31 cellular contexts compared by ENCODE assay signal in the genomic region with DNA sequence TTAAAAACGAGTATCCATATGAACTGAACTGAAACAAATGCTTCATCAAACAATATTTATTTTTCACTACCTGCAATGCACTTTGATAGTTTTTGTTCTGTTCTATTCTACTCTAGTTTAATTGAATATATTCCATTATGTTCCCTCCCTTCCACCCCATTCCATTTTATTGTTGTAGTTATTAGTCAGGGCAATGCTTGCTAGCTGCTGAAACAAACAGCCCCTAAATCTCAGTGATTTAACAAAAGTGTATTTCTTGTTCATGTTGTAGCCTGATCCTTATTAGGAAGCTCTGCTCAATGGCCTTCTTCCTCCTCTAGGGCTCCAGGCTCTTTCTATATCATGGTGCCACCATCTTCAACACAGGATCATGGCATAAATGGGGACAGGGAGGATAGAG.
DNase-seq lines count a peak whose midpoint lies in the region; ATAC-seq, FAIRE-seq and TF ChIP-seq lines count a peak whose summit lies in the region.
"Had no signal": no experiment of that assay in that cellular context is flagged by ENCODE, and none has a peak within 500 bp of the region (broad histone marks: within the 10 kb centered on the region; RNA-seq: fewer than 3 reads in every experiment).

No MANE protein-coding gene starts in this region.

- H4K20me1 ChIP-seq in HepG2 (ENCODE audit: insufficient read depth, low read length) = no peaks in the 10 kb centered on the region
- no peaks in the 10 kb centered on the region for H4K20me1 ChIP-seq in K562 (replicated peaks; ENCODE audit: control insufficient read depth, insufficient read depth, low read length)
- H4K20me1 ChIP-seq: BLaER1 had no signal

- no peaks in the 10 kb centered on the region for H3K9me3 ChIP-seq in HepG2 (ENCODE audit: low read length)
- no peaks in the 10 kb centered on the region for H3K9me3 ChIP-seq in right lobe of liver
- H3K9me3 ChIP-seq in K562 (replicated peaks; ENCODE audit: control insufficient read depth, insufficient read depth, low read depth, low read length) = no peaks in the 10 kb centered on the region
- H3K9me3 ChIP-seq: A549, BE2C, BLaER1, Caco-2 had no signal

- CTCF ChIA-PET in HepG2 (lab: Yijun Ruan, JAX; ENCODE audit: low intra/inter-chr PET ratio, low total read pairs) = no interaction called here
- CTCF ChIA-PET in K562 (lab: Yijun Ruan, JAX; ENCODE audit: low intra/inter-chr PET ratio) = no interaction called here

- in situ Hi-C loops in HepG2 (cut with HindIII; ENCODE audit: extremely low pct_ligation_motif_present, low pct_unique_long_range_greater_than_20kb) = no loop called here
- in situ Hi-C loops in K562 (cut with MboI) = no loop called here

- intact Hi-C loops in HepG2 (cut with micrococcal nuclease; ENCODE audit: unreplicated experiment) = no loop called here
- intact Hi-C loops in right lobe of liver (cut with DNase I) = no loop called here
- intact Hi-C loops in K562 (cut with micrococcal nuclease) = no loop called here

- H3K4me3 ChIP-seq in HepG2 (replicated peaks in 1 of 3; ENCODE audit: insufficient read depth in 1 of 3, low read depth in 2 of 3, low read length in 3 of 3) = no peak overlapping the region
- no peak overlapping the region for H3K4me3 ChIP-seq in right lobe of liver
- H3K4me3 ChIP-seq in K562 = no peak overlapping the region
- H3K4me3 ChIP-seq: A549; BLaER1; BLaER1 treated with 17β-estradiol and CSF1 and Interleukin-3, amounts not matched to agents 10 nM and 100 nM had no signal

- no peaks in the 10 kb centered on the region for H3K36me3 ChIP-seq in HepG2 (replicated peaks in 1 of 2; ENCODE audit: control insufficient read depth in 1 of 2, insufficient read depth in 2 of 2, low read length in 2 of 2)
- no peaks in the 10 kb centered on the region for H3K36me3 ChIP-seq in right lobe of liver
- H3K36me3 ChIP-seq in K562 (ENCODE audit: control insufficient read depth, insufficient read depth, low read length) = no peaks in the 10 kb centered on the region
- H3K36me3 ChIP-seq: BE2C; BLaER1; BLaER1 treated with 17β-estradiol and CSF1 and Interleukin-3, amounts not matched to agents 10 nM and 100 nM had no signal

- H3K9ac ChIP-seq in HepG2 (ENCODE audit: insufficient read depth, low read depth, low read length) (no peak overlapping the region), K562 (ENCODE audit: insufficient read depth in 1 of 2, low read depth in 2 of 2, low read length in 2 of 2) (no peak overlapping the region)
- H3K9ac ChIP-seq: BLaER1; BLaER1 treated with 17β-estradiol and CSF1 and Interleukin-3, amounts not matched to agents 10 nM and 100 nM had no signal

- FAIRE-seq in HepG2 (lab: Jason Lieb, UNC) = no peak
- FAIRE-seq in K562 (lab: Jason Lieb, UNC) = no peak
- FAIRE-seq: A204.1, A549, D721Med had no signal

- TF ChIP-seq EP300 in HepG2 (IDR thresholded peaks at IDR 0.05; ENCODE audit: low read depth in 2 of 2, low read length in 2 of 2) (no peak), HepG2 (CRISPR knock-in tag; IDR thresholded peaks at IDR 0.05; ENCODE audit: borderline replicate concordance) (no peak), K562 (IDR thresholded peaks at IDR 0.05; ENCODE audit: low read length) (no peak)

- TF ChIP-seq POLR2A in HepG2 (IDR thresholded peaks at IDR 0.05; ENCODE audit: insufficient read depth in 1 of 2, low read depth in 2 of 2, low read length in 2 of 2) (no peak), right lobe of liver (IDR thresholded peaks at IDR 0.05) (no peak), K562 (conservative IDR thresholded peaks at IDR 0.05) (no peak)

- no peak for ATAC-seq in HepG2
- ATAC-seq in right lobe of liver = no peak
- no peak for ATAC-seq in K562
- ATAC-seq: A549; CD8-positive, alpha-beta T cell had no signal

- POLR2A ChIA-PET in HepG2 (lab: Yijun Ruan, JAX) = no interaction called here
- POLR2A ChIA-PET in K562 (lab: Yijun Ruan, JAX) = interaction anchor here (0.5 kb wide), 1 partner anchor 33 kb away, joined by 3 read pairs; no protein-coding TSS in a partner anchor

- H3K79me2 ChIP-seq in HepG2 (ENCODE audit: insufficient read depth, low read length) = no peaks in the 10 kb centered on the region
- H3K79me2 ChIP-seq in K562 (ENCODE audit: control insufficient read depth, insufficient read depth, low read length) = no peaks in the 10 kb centered on the region

- TF ChIP-seq CTCF in HepG2 (CRISPR knock-in tag; IDR thresholded peaks at IDR 0.05) (no peak), right lobe of liver (IDR thresholded peaks at IDR 0.05) (no peak), K562 (IDR thresholded peaks at IDR 0.05 in 2 of 3, conservative IDR thresholded peaks at IDR 0.05 in 1 of 3; ENCODE audit: insufficient read depth in 2 of 3, low read depth in 1 of 3, low read length in 3 of 3) (no peak), GM10266 (IDR thresholded peaks at IDR 0.05; ENCODE audit: control insufficient read depth, insufficient read depth, low read depth, missing control alignments) (no peak)

- H3K27ac ChIP-seq in HepG2 (ENCODE audit: extremely low read length, insufficient read depth, low read length) (no peak overlapping the region), right lobe of liver (no peak overlapping the region), K562 (ENCODE audit: extremely low read depth, low read depth, low read length) (no peak overlapping the region)
- H3K27ac ChIP-seq: 22Rv1; A549; BLaER1; BLaER1 treated with 17β-estradiol and CSF1 and Interleukin-3, amounts not matched to agents 10 nM and 100 nM; C4-2B had no signal

- TF ChIP-seq RAD21 in HepG2 (CRISPR knock-in tag; IDR thresholded peaks at IDR 0.05) (no peak), K562 (CRISPR knock-in tag; conservative IDR thresholded peaks at IDR 0.05 in 1 of 2, IDR thresholded peaks at IDR 0.05 in 1 of 2) (no peak)

- H3K4me1 ChIP-seq in HepG2 (ENCODE audit: insufficient read depth, low read length) (no peaks in the 10 kb centered on the region), right lobe of liver (no peaks in the 10 kb centered on the region), K562 (replicated peaks in 1 of 2; ENCODE audit: control insufficient read depth in 2 of 2, insufficient read depth in 2 of 2, low read length in 2 of 2) (no peaks in the 10 kb centered on the region)
- H3K4me1 ChIP-seq: A549, BE2C, Caco-2 had no signal

- BruUV-seq in HepG2 (replicated peaks; lab: Mats Ljungman, UMichigan) (no TSS peak), K562 (replicated peaks; lab: Mats Ljungman, UMichigan) (no TSS peak)

- no peak for DNase-seq in HepG2 (ENCODE audit: low spot score)
- DNase-seq in right lobe of liver = no peak
- no peak for DNase-seq in K562 (ENCODE audit: extremely low read depth in 1 of 4, low spot score in 3 of 4)
- no peak for DNase-seq in GM10266 (ENCODE audit: extremely low spot score)
- DNase-seq: 8988T; ACHN; AML-193; BE2C; C1 segment of cervical spinal cord; Caco-2; Calu3; CD4-positive, alpha-beta memory T cell; CD4-positive, alpha-beta T cell; CD4-positive, CD25-positive, alpha-beta regulatory T cell; CD8-positive, alpha-beta memory T cell; CD8-positive, alpha-beta T cell; COR-L47; DMS 273 treated with DMSO at 0.1 percent for 48 hours; DMS153; DMS53; DMS79; DMS79 treated with DMSO at 0.1 percent for 48 hours; DND-41; EL had no signal

- WGBS in HepG2 (ENCODE audit: low lambda C conversion rate) = 0% methylated on average over 1 of the region's 1 CpG
- WGBS in right lobe of liver (ENCODE audit: insufficient coverage, low coverage, low lambda C conversion rate, missing lambda C conversion rate) = 44% methylated on average over 1 of the region's 1 CpG
- WGBS in K562 (ENCODE audit: insufficient coverage, low coverage, missing lambda C conversion rate) = 0% methylated on average over 1 of the region's 1 CpG

- H3K4me2 ChIP-seq in HepG2 (ENCODE audit: low read depth, low read length) = no peak overlapping the region
- H3K4me2 ChIP-seq in K562 (ENCODE audit: insufficient read depth, low read length) = no peak overlapping the region
- H3K4me2 ChIP-seq: A549; BLaER1; BLaER1 treated with 17β-estradiol and CSF1 and Interleukin-3, amounts not matched to agents 10 nM and 100 nM had no signal

- no peaks in the 10 kb centered on the region; a peak in 1 of 5 replicates for H3K27me3 ChIP-seq in HepG2 (ENCODE audit: control insufficient read depth in 1 of 2, insufficient read depth in 2 of 2, low read length in 2 of 2)
- no peaks in the 10 kb centered on the region for H3K27me3 ChIP-seq in right lobe of liver
- peaks cover 0 to 5% of the 10 kb centered on the region in 2 experiments; a peak in 1 of 5 replicates for H3K27me3 ChIP-seq in K562 (ENCODE audit: control insufficient read depth in 2 of 2, insufficient read depth in 2 of 2, low read length in 2 of 2)
- H3K27me3 ChIP-seq: BE2C had no signal

- no peak overlapping the region for H2AFZ ChIP-seq in HepG2 (ENCODE audit: low read length)
- no peak overlapping the region for H2AFZ ChIP-seq in K562 (ENCODE audit: low read depth, low read length)

- H3K9me1 ChIP-seq in K562 (ENCODE audit: control insufficient read depth, insufficient read depth, low read length) = no peaks in the 10 kb centered on the region

TF ChIP-seq in HepG2, 621 proteins besides CTCF, POLR2A, EP300 and RAD21:
- peak; percentile 72; the same call in 1 of the 2 replicates for TF ChIP-seq ZNF12 (CRISPR knock-in tag; IDR thresholded peaks at IDR 0.05)
- no peak for TF ChIP-seq ZNF564 (CRISPR knock-in tag; IDR thresholded peaks at IDR 0.05)

TF ChIP-seq in K562, 482 proteins besides CTCF, POLR2A, EP300 and RAD21:
- peak; percentile 82; the same call in 1 of the 2 replicates for TF ChIP-seq ZNF12 (CRISPR knock-in tag; IDR thresholded peaks at IDR 0.05)
- no peak for TF ChIP-seq TOE1 (IDR thresholded peaks at IDR 0.05; ENCODE audit: borderline replicate concordance)
- TF ChIP-seq TOE1 (CRISPR knock-in tag; IDR thresholded peaks at IDR 0.05; ENCODE audit: borderline replicate concordance, low read depth) = no peak

Comparison
In these comparisons a context has a peak if more than half of its experiments do, and no peak if none do; other contexts are left out.
1. Of the 241 proteins assayed by ChIP-seq in both HepG2 and K562: peak only in HepG2: none; only in K562: none; in both: ZNF12; in neither: 240.